In the genomic region with DNA sequence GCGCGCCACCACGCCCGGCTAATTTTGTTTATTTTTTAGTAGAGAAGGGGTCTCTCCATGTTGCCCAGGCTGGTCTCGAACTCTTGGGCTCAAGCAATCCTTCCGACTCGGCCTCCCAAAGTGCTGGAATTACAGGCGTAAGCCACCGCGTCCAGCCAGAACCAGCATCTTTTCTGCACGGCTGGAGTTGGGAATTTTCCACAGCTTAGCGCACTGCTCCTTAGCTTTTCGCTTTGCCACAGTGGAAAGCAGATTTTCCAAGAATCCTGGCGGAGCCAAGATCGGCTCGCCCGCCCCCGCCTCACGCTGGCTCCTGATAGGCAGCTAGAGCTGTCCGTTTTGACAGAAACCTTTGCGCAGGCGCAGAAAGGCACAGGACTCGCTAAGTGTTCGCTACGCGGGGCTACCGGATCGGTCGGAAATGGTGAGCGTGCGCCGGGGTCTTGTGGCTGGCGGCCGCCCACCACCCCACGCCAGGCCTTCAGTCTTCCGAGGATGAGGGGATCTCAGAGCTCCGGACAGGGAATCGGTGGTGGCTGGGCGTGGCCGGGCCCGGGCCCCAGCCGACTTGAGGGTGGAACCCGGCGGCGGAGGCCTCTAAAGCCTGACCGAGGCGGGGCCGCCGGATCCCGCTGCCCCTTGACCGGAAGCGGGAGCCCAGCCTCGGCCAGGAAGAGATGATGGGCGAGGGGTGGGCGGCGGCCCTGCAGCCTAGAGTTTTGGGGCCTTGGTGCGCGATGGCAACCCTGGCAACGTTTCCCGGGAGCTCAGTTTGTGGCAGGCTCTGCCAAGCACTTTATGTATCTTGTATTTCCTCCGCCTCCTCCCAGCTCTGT, we compare ENCODE assay signal across 8 cellular contexts. TPM values are rescaled to one million over a fixed set of nuclear protein-coding genes. Genes with fewer than 3 reads are reported as not detected.
DNase-seq lines count a peak whose midpoint lies in the region; ATAC-seq and TF ChIP-seq lines count a peak whose summit lies in the region.

DYNLRB1 (plus strand) TSS at position 385 of the 836 bp plus-strand sequence; CDS start at position 422, 37 bp downstream.

- ATAC-seq in HG02798 (IDR thresholded peaks at IDR 0.05; ENCODE audit: poor library complexity, unreplicated experiment): peak; percentile 82

- H3K9me3 ChIP-seq in adipocyte (ENCODE audit: control insufficient read depth, low read length): no peaks in the 10 kb centered on the region
- H3K9me3 ChIP-seq in cardiac muscle cell (ENCODE audit: low read depth): no peaks in the 10 kb centered on the region
- no peaks in the 10 kb centered on the region for H3K9me3 ChIP-seq in parathyroid adenoma (ENCODE audit: control insufficient read depth, low read length)
- no peaks in the 10 kb centered on the region for H3K9me3 ChIP-seq in tibial artery

- peak within 1 kb of the TSS; percentile 90 for H2AFZ ChIP-seq in parathyroid adenoma

- peaks cover 33% of the 10 kb centered on the region for H3K79me2 ChIP-seq in parathyroid adenoma

- H3K27ac ChIP-seq in cardiac muscle cell: peak within 1 kb of the TSS; percentile 97
- H3K27ac ChIP-seq in parathyroid adenoma: peak within 1 kb of the TSS; percentile 86
- H3K27ac ChIP-seq in tibial artery: peak within 1 kb of the TSS; percentile 95 to 96

- peak; percentile 58 for DNase-seq in NCI-H1436 treated with DMSO at 0.1 percent for 48 hours (lab: John Stamatoyannopoulos, UW)
- DNase-seq in T follicular helper cell (ENCODE audit: low read depth): peak; percentile 92
- DNase-seq in adipocyte (ENCODE audit: low read depth): peak; percentile 99
- DNase-seq in cardiac muscle cell (ENCODE audit: low read depth in 1 of 2, low spot score in 1 of 2): peak; percentile 98 to 100
- peak; percentile 98 for DNase-seq in tibial artery

- TF ChIP-seq CTCF in GM12875 (IDR thresholded peaks at IDR 0.05; ENCODE audit: borderline replicate concordance, insufficient read depth, low read depth, low read length): no peak
- no peak for TF ChIP-seq CTCF in cardiac muscle cell (IDR thresholded peaks at IDR 0.05; ENCODE audit: low read depth, low read length)
- TF ChIP-seq CTCF in parathyroid adenoma (IDR thresholded peaks at IDR 0.05): no peak
- peak in 1 of 2 experiments; percentile 7 for TF ChIP-seq CTCF in tibial artery (IDR thresholded peaks at IDR 0.05)

- intact Hi-C loops in tibial artery (cut with DNase I; ENCODE audit: low total_unique reads): no loop called here

- H3K27me3 ChIP-seq in adipocyte (replicated peaks; ENCODE audit: control insufficient read depth, insufficient read depth, low read length) (no peaks in the 10 kb centered on the region), cardiac muscle cell (no peaks in the 10 kb centered on the region), parathyroid adenoma (ENCODE audit: control insufficient read depth, insufficient read depth, low read length) (no peaks in the 10 kb centered on the region), tibial artery (no peaks in the 10 kb centered on the region)

- H3K4me3 ChIP-seq in GM12875 (ENCODE audit: low read depth, low read length): peak within 1 kb of the TSS; percentile 66
- H3K4me3 ChIP-seq in adipocyte (ENCODE audit: low read length): peak within 1 kb of the TSS; percentile 90
- peak within 1 kb of the TSS; percentile 78 for H3K4me3 ChIP-seq in cardiac muscle cell
- H3K4me3 ChIP-seq in parathyroid adenoma (ENCODE audit: low read depth, low read length): peak within 1 kb of the TSS; percentile 95
- peak within 1 kb of the TSS; percentile 78 to 86 for H3K4me3 ChIP-seq in tibial artery

- H3K4me2 ChIP-seq in parathyroid adenoma (ENCODE audit: low read length): peak within 1 kb of the TSS; percentile 89

- H3K36me3 ChIP-seq in adipocyte (ENCODE audit: control insufficient read depth, insufficient read depth, low read length, severe bottlenecking) (peaks cover 22% of the 10 kb centered on the region), cardiac muscle cell (no peaks in the 10 kb centered on the region), parathyroid adenoma (ENCODE audit: control insufficient read depth, insufficient read depth, low read length) (no peaks in the 10 kb centered on the region), tibial artery (peaks cover 0 to 10% (median 9%) of the 10 kb centered on the region in 3 donors)

- H3K9ac ChIP-seq in adipocyte (ENCODE audit: low read length): peak within 1 kb of the TSS; percentile 93
- peak within 1 kb of the TSS; percentile 39 for H3K9ac ChIP-seq in parathyroid adenoma

- peaks cover 27% of the 10 kb centered on the region for H3K4me1 ChIP-seq in adipocyte (ENCODE audit: control insufficient read depth, insufficient read depth, low read length)
- H3K4me1 ChIP-seq in cardiac muscle cell (ENCODE audit: low read depth): peaks cover 5% of the 10 kb centered on the region
- H3K4me1 ChIP-seq in parathyroid adenoma: peaks cover 3% of the 10 kb centered on the region
- H3K4me1 ChIP-seq in tibial artery: peaks cover 0 to 55% (median 15%) of the 10 kb centered on the region in 4 donors

RNA-seq across cellular contexts. Expression of gene DYNLRB1, which starts in this region (rescaled TPM):
- 132 and 155 TPM in 2 replicates for total RNA-seq in cardiac muscle cell
- 288 and 330 TPM in 2 replicates for polyA plus RNA-seq in cardiac muscle cell

Comparison
In these comparisons a context has a peak if more than half of its experiments do, and no peak if none do; other contexts are left out.
1. Peak in every context shown above with its lines: DNase-seq, ATAC-seq, H3K4me3 ChIP-seq and H3K27ac ChIP-seq.